8 cellular contexts compared by ENCODE assay signal in the genomic region with DNA sequence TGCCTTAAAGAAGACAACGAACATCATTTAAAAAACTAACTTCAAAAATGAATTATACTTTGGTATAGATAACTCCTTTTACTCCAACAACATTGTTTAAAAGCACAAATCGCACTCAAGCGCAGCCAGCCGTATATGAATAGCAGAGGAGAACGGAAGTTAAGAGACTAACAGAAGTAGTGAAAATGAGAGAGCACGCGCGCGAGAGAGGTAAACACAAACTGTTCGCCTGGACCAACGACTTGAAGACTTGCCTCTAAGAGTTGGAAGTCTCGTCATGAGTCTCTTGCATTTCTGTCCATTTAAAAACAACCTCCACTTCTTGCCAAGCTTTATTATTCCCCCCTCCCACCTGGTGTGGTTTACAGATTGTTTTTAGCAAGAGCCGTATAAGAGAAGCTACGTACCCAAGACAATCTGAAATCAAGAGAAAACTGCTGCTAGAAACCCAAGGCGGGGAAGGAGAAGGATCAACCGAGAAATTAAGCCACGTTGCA. TPM values are rescaled to one million over a fixed set of nuclear protein-coding genes. Genes with fewer than 3 reads are reported as not detected.
DNase-seq lines count a peak whose midpoint lies in the region; ATAC-seq and TF ChIP-seq lines count a peak whose summit lies in the region.

No MANE protein-coding gene starts in this region.

- H3K4me2 ChIP-seq in smooth muscle cell = peak overlapping the region; percentile 90

- H3K27me3 Mint-ChIP-seq in Calu3 (ENCODE audit: unreplicated experiment) = no peaks in the 10 kb centered on the region
- H3K27me3 Mint-ChIP-seq in activated T-cell treated with anti-CD3 and anti-CD28 coated beads, Interleukin-2, amount 50 U/mL, for 4 hours (ENCODE audit: low read depth) = no peaks in the 10 kb centered on the region

- DNase-seq in Calu3 (no peak), NCI-H510A treated with DMSO at 0.1 percent for 48 hours (lab: John Stamatoyannopoulos, UW) (peak; percentile 79), foreskin keratinocyte (peak in 1 of 2 donors; percentile 29), smooth muscle cell (lab: John Stamatoyannopoulos, UW; ENCODE audit: unreplicated experiment) (no peak), cerebellar cortex (ENCODE audit: low spot score) (no peak)
- peak; percentile 12 for DNase-seq in activated T-cell treated with anti-CD3 and anti-CD28 coated beads, Interleukin-2, amount 50 U/mL, for 4 hours

- CTCF ChIA-PET in Calu3 (lab: Charles Lee) = interaction anchor here (1.3 kb wide), 2 partner anchors 132 to 140 kb away, joined by 13 to 15 read pairs; no protein-coding TSS in a partner anchor

- H3K27ac ChIP-seq in foreskin keratinocyte (peak overlapping the region; percentile 98), smooth muscle cell (ENCODE audit: low read depth) (peak overlapping the region; percentile 97)

- no peak overlapping the region for H3K27ac Mint-ChIP-seq in Calu3 (ENCODE audit: unreplicated experiment)

- ATAC-seq in GM21619 (IDR thresholded peaks at IDR 0.05; ENCODE audit: unreplicated experiment) = peak; percentile 21
- no peak for ATAC-seq in activated T-cell treated with anti-CD3 and anti-CD28 coated beads, Interleukin-2, amount 50 U/mL, for 4 hours
- no peak for ATAC-seq in foreskin keratinocyte
- ATAC-seq in GM18870 (IDR thresholded peaks at IDR 0.05; ENCODE audit: unreplicated experiment) = no peak

- H3K4me3 Mint-ChIP-seq in Calu3 (ENCODE audit: low read depth, unreplicated experiment) = no peak overlapping the region
- no peak overlapping the region for H3K4me3 Mint-ChIP-seq in activated T-cell treated with anti-CD3 and anti-CD28 coated beads, Interleukin-2, amount 50 U/mL, for 4 hours

- H3K4me1 Mint-ChIP-seq in Calu3 (ENCODE audit: low read depth, unreplicated experiment) = peaks cover 38% of the 10 kb centered on the region
- peaks cover 53% of the 10 kb centered on the region for H3K4me1 Mint-ChIP-seq in activated T-cell treated with anti-CD3 and anti-CD28 coated beads, Interleukin-2, amount 50 U/mL, for 4 hours (ENCODE audit: low read depth)

- H2AFZ ChIP-seq in smooth muscle cell (ENCODE audit: low read depth) = peak overlapping the region; percentile 61

- peaks cover 23% of the 10 kb centered on the region for H3K36me3 Mint-ChIP-seq in Calu3 (ENCODE audit: insufficient read depth, unreplicated experiment)
- H3K36me3 Mint-ChIP-seq in activated T-cell treated with anti-CD3 and anti-CD28 coated beads, Interleukin-2, amount 50 U/mL, for 4 hours (ENCODE audit: insufficient read depth) = peaks cover 22% of the 10 kb centered on the region

- BruUV-seq in Calu3 (replicated peaks; lab: Mats Ljungman, UMichigan) = TSS peak; percentile 57

- WGBS in smooth muscle cell (ENCODE audit: low lambda C conversion rate) = 1% methylated on average over 17 of the region's 17 CpGs

- H4K20me1 ChIP-seq in smooth muscle cell (ENCODE audit: low read depth) = peaks cover 58% of the 10 kb centered on the region

- peaks cover 88% of the 10 kb centered on the region for H3K79me2 ChIP-seq in smooth muscle cell (ENCODE audit: low read depth)

- H3K9ac ChIP-seq in smooth muscle cell (ENCODE audit: low read depth) = peak overlapping the region; percentile 95

- intact Hi-C loops in Calu3 (cut with micrococcal nuclease; ENCODE audit: unreplicated experiment) = loop anchor here (10.0 kb wide), 1 partner anchor 139 kb away; no protein-coding TSS in a partner anchor

- no peak for TF ChIP-seq CTCF in Calu3 (IDR thresholded peaks at IDR 0.05; ENCODE audit: unreplicated experiment)
- TF ChIP-seq CTCF in foreskin keratinocyte (conservative IDR thresholded peaks at IDR 0.05) = no peak
- TF ChIP-seq CTCF in smooth muscle cell (IDR thresholded peaks at IDR 0.05; ENCODE audit: borderline replicate concordance, insufficient read depth, poor library complexity, severe bottlenecking) = no peak

- peak overlapping the region; percentile 85 for H3K4me3 ChIP-seq in smooth muscle cell

- H3K9me3 ChIP-seq in smooth muscle cell (replicated peaks; ENCODE audit: low read depth) = no peaks in the 10 kb centered on the region

- no peaks in the 10 kb centered on the region for H3K9me3 Mint-ChIP-seq in Calu3 (ENCODE audit: low read depth, unreplicated experiment)
- H3K9me3 Mint-ChIP-seq in activated T-cell treated with anti-CD3 and anti-CD28 coated beads, Interleukin-2, amount 50 U/mL, for 4 hours = no peaks in the 10 kb centered on the region

- no peaks in the 10 kb centered on the region for H3K27me3 ChIP-seq in foreskin keratinocyte
- no peaks in the 10 kb centered on the region for H3K27me3 ChIP-seq in smooth muscle cell (ENCODE audit: low read depth)

- H3K4me1 ChIP-seq in foreskin keratinocyte (peaks cover 9% of the 10 kb centered on the region), smooth muscle cell (ENCODE audit: low read depth) (peaks cover 18% of the 10 kb centered on the region)

- H3K36me3 ChIP-seq in smooth muscle cell (ENCODE audit: low read depth) = no peaks in the 10 kb centered on the region

- no peaks in the 10 kb centered on the region for H3F3A ChIP-seq in smooth muscle cell (ENCODE audit: low read depth)

RNA-seq across cellular contexts. Expression of gene SELENOF, which starts 0.5 kb away (rescaled TPM):
- total RNA-seq in Calu3 (2022) (296 and 302 TPM in 2 replicates), foreskin keratinocyte (115 and 117 TPM in 2 replicates), smooth muscle cell (252 and 289 TPM in 2 replicates)
- 100 to 1,000 TPM; 193 to 211 (median 204) TPM for total RNA-seq in activated T-cell treated with anti-CD3 and anti-CD28 coated beads, Interleukin-2, amount 50 U/mL, for 4 hours
- polyA plus RNA-seq in foreskin keratinocyte (136 and 150 TPM in 2 replicates), smooth muscle cell (183 and 185 TPM in 2 replicates)

RNA-seq across cellular contexts. Expression of gene HS2ST1, which starts 1.0 kb away (rescaled TPM):
- total RNA-seq in Calu3 (2022) (40.8 and 54.0 TPM in 2 replicates), foreskin keratinocyte (14.5 and 15.1 TPM in 2 replicates), smooth muscle cell (35.6 and 46.5 TPM in 2 replicates)
- total RNA-seq in activated T-cell treated with anti-CD3 and anti-CD28 coated beads, Interleukin-2, amount 50 U/mL, for 4 hours = 10 to 100 TPM; 15.0 to 18.0 (median 16.3) TPM
- polyA plus RNA-seq in foreskin keratinocyte (4.7 and 5.8 TPM in 2 replicates), smooth muscle cell (14.6 TPM in 2 replicates)

Comparison
In these comparisons a context has a peak if more than half of its experiments do, and no peak if none do; other contexts are left out.
1. DNase-seq: peak in NCI-H510A treated with DMSO at 0.1 percent for 48 hours (single experiment) and activated T-cell treated with anti-CD3 and anti-CD28 coated beads, Interleukin-2, amount 50 U/mL, for 4 hours (single experiment); none in Calu3 (single experiment), smooth muscle cell (single experiment) and cerebellar cortex (single experiment).